8 cellular contexts compared by ENCODE assay signal in the genomic region with DNA sequence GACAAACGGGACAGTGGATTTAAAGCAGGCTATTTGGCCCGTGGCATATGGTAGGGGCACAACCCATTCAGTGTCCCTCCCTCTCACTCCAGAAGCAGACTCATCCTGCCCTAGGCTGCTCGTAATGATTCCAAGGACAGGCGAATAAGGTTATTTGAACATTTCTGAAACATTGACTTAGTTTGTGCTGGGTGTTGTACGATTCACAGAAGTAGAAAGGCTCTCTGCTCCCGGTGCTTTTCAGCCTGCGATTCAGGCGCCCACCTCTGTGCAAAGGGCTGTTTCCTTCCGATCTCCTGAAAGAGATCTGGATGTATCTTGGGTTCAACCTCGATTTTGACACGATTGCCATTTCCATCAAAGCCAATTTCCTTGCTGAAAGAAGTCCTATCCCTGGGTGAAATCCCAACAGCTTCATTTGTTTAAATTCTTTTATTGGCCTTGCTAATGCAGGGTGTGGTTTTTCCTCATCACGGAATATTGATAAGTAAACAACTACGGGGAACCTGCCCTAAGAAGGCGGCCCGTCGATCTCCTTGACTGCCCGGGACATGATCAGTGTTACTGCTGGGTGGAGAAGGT. TPM values are rescaled to one million over a fixed set of nuclear protein-coding genes. Genes with fewer than 3 reads are reported as not detected.
DNase-seq lines count a peak whose midpoint lies in the region; ATAC-seq and TF ChIP-seq lines count a peak whose summit lies in the region.

No MANE protein-coding gene starts in this region.

- peak overlapping the region; percentile 95 for H3K27ac Mint-ChIP-seq in Calu3 (ENCODE audit: unreplicated experiment)

- peak overlapping the region; percentile 87 for H3K4me3 Mint-ChIP-seq in Calu3 (ENCODE audit: low read depth, unreplicated experiment)

- TF ChIP-seq CTCF in Calu3 (IDR thresholded peaks at IDR 0.05; ENCODE audit: unreplicated experiment), result no peak

- peak overlapping the region; percentile 93 for H3K27ac ChIP-seq in caudate nucleus (ENCODE audit: low read depth, low read length)

- H3K4me1 Mint-ChIP-seq in Calu3 (ENCODE audit: low read depth, unreplicated experiment), result peaks cover 18% of the 10 kb centered on the region

- H3K4me1 ChIP-seq in mononuclear cell (ENCODE audit: insufficient read depth, low read length), result peaks cover 13% of the 10 kb centered on the region

- peaks cover 17% of the 10 kb centered on the region for H3K36me3 Mint-ChIP-seq in Calu3 (ENCODE audit: insufficient read depth, unreplicated experiment)

- DNase-seq in Calu3 (no peak), MG63 (no peak), caudate nucleus (lab: John Stamatoyannopoulos, UW) (peak in 2 of 61 donors; percentile 11 to 25), GM19238 (ENCODE audit: insufficient read length, low spot score) (no peak)
- DNase-seq in stimulated activated CD4-positive, alpha-beta T cell treated with anti-CD3 and anti-CD28 coated beads, Interleukin-4, amount 100 ng/mL, for 4 hours, result no peak
- DNase-seq in activated CD4-positive, alpha-beta T cell treated with anti-CD3 and anti-CD28 coated beads, Interleukin-2, amount 50 U/mL, for 4 hours, result no peak

- no peaks in the 10 kb centered on the region for H3K9me3 ChIP-seq in MG63
- H3K9me3 ChIP-seq in mononuclear cell (ENCODE audit: low read depth, low read length), result no peaks in the 10 kb centered on the region

- no peaks in the 10 kb centered on the region for H3K27me3 Mint-ChIP-seq in Calu3 (ENCODE audit: unreplicated experiment)

- no peaks in the 10 kb centered on the region for H3K27me3 ChIP-seq in MG63
- H3K27me3 ChIP-seq in mononuclear cell (ENCODE audit: insufficient read depth, low read length), result peaks cover 32% of the 10 kb centered on the region

- H3K9me3 Mint-ChIP-seq in Calu3 (ENCODE audit: low read depth, unreplicated experiment), result no peaks in the 10 kb centered on the region

- TSS peak; percentile 96 for BruUV-seq in Calu3 (replicated peaks; lab: Mats Ljungman, UMichigan)

- H3K4me3 ChIP-seq in MG63, result peak overlapping the region; percentile 65
- peak overlapping the region; percentile 48 for H3K4me3 ChIP-seq in mononuclear cell (ENCODE audit: low read length)

- ATAC-seq in GM19023 (IDR thresholded peaks at IDR 0.05; ENCODE audit: unreplicated experiment), result no peak

- intact Hi-C loops in Calu3 (cut with micrococcal nuclease; ENCODE audit: unreplicated experiment), result loop anchor here (5.0 to 10.0 kb wide), 2 partner anchors 100 to 273 kb away; no protein-coding TSS in a partner anchor

- 0 out of 2 replicates have a peak, but pooled peaks cover 4% of the 10 kb centered on the region for H3K36me3 ChIP-seq in MG63

- CTCF ChIA-PET in Calu3 (lab: Charles Lee), result interaction anchor here (0.9 kb wide), 1 partner anchor 109 kb away, joined by 3 read pairs; no protein-coding TSS in a partner anchor

RNA-seq across cellular contexts. Expression of gene ZC3H12C, which starts 1.1 kb away (rescaled TPM):
- 11.1 and 14.1 TPM in 2 replicates for total RNA-seq in Calu3 (2022)
- 2.5 and 3.7 TPM in 2 replicates for total RNA-seq in MG63 (2014; rRNA removed; shearing (Covaris generic); ENCODE audit: low replicate concordance)
- total RNA-seq in mononuclear cell, result 2.2 TPM
